Comparison of ENCODE assay signal across 8 cellular contexts in the genomic region with DNA sequence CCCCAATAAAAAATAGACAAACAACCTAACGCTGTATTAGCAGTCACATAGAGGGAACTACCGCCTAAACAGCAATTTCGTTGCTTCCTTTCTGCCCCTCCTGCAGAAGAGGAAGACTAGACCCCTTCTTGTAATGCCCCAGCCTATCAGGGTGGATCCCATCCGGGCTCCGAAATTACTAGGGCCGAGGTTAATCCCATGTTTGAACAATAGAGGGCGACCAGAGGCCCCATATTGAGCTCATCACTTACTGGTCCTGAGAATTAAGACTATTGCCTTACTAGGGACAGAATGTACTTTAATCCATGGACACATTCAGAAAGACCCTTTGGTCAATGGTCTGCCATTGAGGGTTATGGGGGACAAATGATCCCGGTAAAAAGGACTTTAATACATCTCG. TPM values are rescaled to one million over a fixed set of nuclear protein-coding genes. Genes with fewer than 3 reads are reported as not detected.
DNase-seq lines count a peak whose midpoint lies in the region; ATAC-seq, FAIRE-seq and TF ChIP-seq lines count a peak whose summit lies in the region.

No MANE protein-coding gene starts in this region.

- dilution Hi-C loops in endothelial cell of umbilical vein (cut with MboI; ENCODE audit: extremely low pct_ligation_motif_present, low sequenced_read_pairs): no loop called here

- H3K79me2 ChIP-seq in endothelial cell of umbilical vein (ENCODE audit: control insufficient read depth, insufficient read depth, low read length): no peaks in the 10 kb centered on the region

- BruUV-seq in endothelial cell of umbilical vein (replicated peaks; lab: Mats Ljungman, UMichigan): no TSS peak

- peak in 4 of 5 donors; percentile 38 to 49 (median 40) for DNase-seq in CD4-positive, alpha-beta memory T cell
- DNase-seq in GM20000 (ENCODE audit: low spot score) (peak; percentile 54), NCI-H2196 treated with DMSO at 0.1 percent for 48 hours (lab: John Stamatoyannopoulos, UW; ENCODE audit: unreplicated experiment) (peak; percentile 2), endothelial cell of umbilical vein (ENCODE audit: low read depth, low spot score) (peak; percentile 53), myocyte (ENCODE audit: low read depth) (peak; percentile 49), tibial nerve (ENCODE audit: low spot score in 2 of 2) (peak; percentile 18 to 31)
- DNase-seq in activated CD4-positive, alpha-beta memory T cell treated with anti-CD3 and anti-CD28 coated beads, Interleukin-2, amount 10 ng/mL, durations not matched to agents 7 days and 5 days: peak; percentile 54

- TF ChIP-seq EP300 in tibial nerve (IDR thresholded peaks at IDR 0.05): no peak

- intact Hi-C loops in CD4-positive, alpha-beta memory T cell (cut with micrococcal nuclease): loop anchor here (1.0 kb wide), 3 partner anchors 386 to 491 kb away; partner anchors contain the start of genes RBM3 and TBC1D25
- intact Hi-C loops in endothelial cell of umbilical vein (cut with micrococcal nuclease): loop anchor here (1.0 to 10.0 kb wide), 4 partner anchors 394 to 512 kb away; partner anchors contain the start of genes FTSJ1 and WDR13

- no peak overlapping the region for H3K4me2 ChIP-seq in endothelial cell of umbilical vein (ENCODE audit: insufficient read depth, low read length)

- no peaks in the 10 kb centered on the region for H3K27me3 Mint-ChIP-seq in CD4-positive, alpha-beta memory T cell
- H3K27me3 Mint-ChIP-seq in activated CD4-positive, alpha-beta memory T cell treated with anti-CD3 and anti-CD28 coated beads, Interleukin-2, amount 10 ng/mL, durations not matched to agents 7 days and 5 days: no peaks in the 10 kb centered on the region

- no peak overlapping the region for H3K27ac ChIP-seq in CD4-positive, alpha-beta memory T cell (ENCODE audit: low read depth, low read length)
- H3K27ac ChIP-seq in endothelial cell of umbilical vein (ENCODE audit: insufficient read depth, low read depth, low read length) (no peak overlapping the region), tibial nerve (no peak overlapping the region)

- H4K20me1 ChIP-seq in endothelial cell of umbilical vein (replicated peaks; ENCODE audit: control insufficient read depth, extremely low read depth, insufficient read depth, low read length): no peaks in the 10 kb centered on the region

- whole genome bisulfite sequencing in tibial nerve, 2 donors: 4 to 21% methylated on average over 9 of the region's 9 CpGs

- no peak overlapping the region for H3K4me3 ChIP-seq in CD4-positive, alpha-beta memory T cell (ENCODE audit: low read length in 2 of 2)
- H3K4me3 ChIP-seq in endothelial cell of umbilical vein (replicated peaks in 1 of 3; ENCODE audit: insufficient read depth in 1 of 3, low read depth in 1 of 3, low read length in 3 of 3): no peak overlapping the region
- H3K4me3 ChIP-seq in tibial nerve: no peak overlapping the region

- H2AFZ ChIP-seq in endothelial cell of umbilical vein (ENCODE audit: low read depth, low read length): no peak overlapping the region

- no peaks in the 10 kb centered on the region for H3K4me1 Mint-ChIP-seq in CD4-positive, alpha-beta memory T cell
- no peaks in the 10 kb centered on the region for H3K4me1 Mint-ChIP-seq in activated CD4-positive, alpha-beta memory T cell treated with anti-CD3 and anti-CD28 coated beads, Interleukin-2, amount 10 ng/mL, durations not matched to agents 7 days and 5 days

- TF ChIP-seq CTCF in GM20000 (IDR thresholded peaks at IDR 0.05; ENCODE audit: extremely low read depth, missing control alignments) (no peak), endothelial cell of umbilical vein (IDR thresholded peaks at IDR 0.05; ENCODE audit: extremely low read depth in 1 of 2, insufficient read depth in 1 of 2, low read depth in 1 of 2, low read length in 2 of 2) (peak; percentile 37 to 39), tibial nerve (IDR thresholded peaks at IDR 0.05) (peak; percentile 39 to 52 (median 40))

- H3K4me3 Mint-ChIP-seq in CD4-positive, alpha-beta memory T cell: no peak overlapping the region
- no peak overlapping the region for H3K4me3 Mint-ChIP-seq in activated CD4-positive, alpha-beta memory T cell treated with anti-CD3 and anti-CD28 coated beads, Interleukin-2, amount 10 ng/mL, durations not matched to agents 7 days and 5 days

- no peaks in the 10 kb centered on the region for H3K36me3 Mint-ChIP-seq in CD4-positive, alpha-beta memory T cell
- no peaks in the 10 kb centered on the region for H3K36me3 Mint-ChIP-seq in activated CD4-positive, alpha-beta memory T cell treated with anti-CD3 and anti-CD28 coated beads, Interleukin-2, amount 10 ng/mL, durations not matched to agents 7 days and 5 days (ENCODE audit: low read depth)

- H3K36me3 ChIP-seq in CD4-positive, alpha-beta memory T cell (ENCODE audit: insufficient read depth, low read length): no peaks in the 10 kb centered on the region
- H3K36me3 ChIP-seq in endothelial cell of umbilical vein (ENCODE audit: control insufficient read depth in 2 of 2, extremely low read depth in 1 of 2, insufficient read depth in 2 of 2, low read length in 2 of 2) (no peaks in the 10 kb centered on the region), tibial nerve (no peaks in the 10 kb centered on the region)

- H3K9me1 ChIP-seq in endothelial cell of umbilical vein (replicated peaks; ENCODE audit: control insufficient read depth, extremely low read depth, insufficient read depth, low read length): no peaks in the 10 kb centered on the region

- no peaks in the 10 kb centered on the region for H3K9me3 Mint-ChIP-seq in CD4-positive, alpha-beta memory T cell
- H3K9me3 Mint-ChIP-seq in activated CD4-positive, alpha-beta memory T cell treated with anti-CD3 and anti-CD28 coated beads, Interleukin-2, amount 10 ng/mL, durations not matched to agents 7 days and 5 days: no peaks in the 10 kb centered on the region

- CTCF ChIA-PET in CD4-positive, alpha-beta memory T cell (lab: Charles Lee; ENCODE audit: partially characterized antibody): interaction anchor here (1.0 to 5.3 kb wide), 3 partner anchors 382 to 456 kb away, joined by 4 to 34 read pairs (median 17); partner anchors contain the start of genes SLC38A5 and TBC1D25
- CTCF ChIA-PET in activated CD4-positive, alpha-beta memory T cell treated with anti-CD3 and anti-CD28 coated beads, Interleukin-2, amount 10 ng/mL, durations not matched to agents 7 days and 5 days (lab: Charles Lee): interaction anchor here (0.6 to 1.4 kb wide), 2 partner anchors 391 to 412 kb away, joined by 3 to 4 read pairs; no protein-coding TSS in a partner anchor
- CTCF ChIA-PET in endothelial cell of umbilical vein (lab: Charles Lee): interaction anchor here (0.7 to 4.0 kb wide), 9 partner anchors 12 to 442 kb away, joined by 3 to 40 read pairs (median 4); partner anchors contain the start of gene ZNF630

- no peak for TF ChIP-seq POLR2A in endothelial cell of umbilical vein (IDR thresholded peaks at IDR 0.05; ENCODE audit: low read depth, low read length)
- TF ChIP-seq POLR2A in tibial nerve (IDR thresholded peaks at IDR 0.05): no peak

- H3K4me1 ChIP-seq in CD4-positive, alpha-beta memory T cell (ENCODE audit: insufficient read depth, low read length): no peaks in the 10 kb centered on the region
- H3K4me1 ChIP-seq in endothelial cell of umbilical vein (ENCODE audit: control insufficient read depth, extremely low read depth, insufficient read depth, low read length): no peaks in the 10 kb centered on the region
- H3K4me1 ChIP-seq in tibial nerve: no peaks in the 10 kb centered on the region

- H3K27ac Mint-ChIP-seq in CD4-positive, alpha-beta memory T cell: no peak overlapping the region
- no peak overlapping the region for H3K27ac Mint-ChIP-seq in activated CD4-positive, alpha-beta memory T cell treated with anti-CD3 and anti-CD28 coated beads, Interleukin-2, amount 10 ng/mL, durations not matched to agents 7 days and 5 days

- POLR2A ChIA-PET in CD4-positive, alpha-beta memory T cell (lab: Charles Lee; ENCODE audit: partially characterized antibody): interaction anchor here (1.0 to 1.5 kb wide), 3 partner anchors 12 to 456 kb away, joined by 3 to 9 read pairs (median 5); partner anchors contain the start of genes TBC1D25 and ZNF630
- POLR2A ChIA-PET in activated CD4-positive, alpha-beta memory T cell treated with anti-CD3 and anti-CD28 coated beads, Interleukin-2, amount 10 ng/mL, durations not matched to agents 7 days and 5 days (lab: Charles Lee): no interaction called here
- POLR2A ChIA-PET in endothelial cell of umbilical vein (lab: Charles Lee): no interaction called here

- FAIRE-seq in endothelial cell of umbilical vein (lab: Jason Lieb, UNC): peak; percentile 55

- H3K9ac ChIP-seq in endothelial cell of umbilical vein (replicated peaks; ENCODE audit: extremely low read depth, insufficient read depth, low read length): no peak overlapping the region

- H3K9me3 ChIP-seq in CD4-positive, alpha-beta memory T cell (ENCODE audit: control insufficient read depth in 1 of 2, low read length in 2 of 2): no peaks in the 10 kb centered on the region
- H3K9me3 ChIP-seq in endothelial cell of umbilical vein (replicated peaks; ENCODE audit: control insufficient read depth, insufficient read depth, low read length): no peaks in the 10 kb centered on the region
- no peaks in the 10 kb centered on the region for H3K9me3 ChIP-seq in tibial nerve

- no peaks in the 10 kb centered on the region for H3K27me3 ChIP-seq in CD4-positive, alpha-beta memory T cell (ENCODE audit: insufficient read depth, low read length)
- H3K27me3 ChIP-seq in endothelial cell of umbilical vein (ENCODE audit: control insufficient read depth in 2 of 2, insufficient read depth in 2 of 2, low read length in 2 of 2): peaks cover 0 to 1% of the 10 kb centered on the region in 2 experiments
- no peaks in the 10 kb centered on the region for H3K27me3 ChIP-seq in tibial nerve

- ATAC-seq in GM21717 (IDR thresholded peaks at IDR 0.05; ENCODE audit: unreplicated experiment): no peak

RNA-seq across cellular contexts. Expression of gene ZNF630, which starts 11.8 kb away (rescaled TPM):
- 1 to 10 TPM; 4.9 to 6.1 TPM for total RNA-seq in CD4-positive, alpha-beta memory T cell
- polyA plus RNA-seq in CD4-positive, alpha-beta memory T cell: 1 to 10 TPM; 1.0 to 1.3 TPM
- total RNA-seq in activated CD4-positive, alpha-beta memory T cell treated with anti-CD3 and anti-CD28 coated beads, Interleukin-2, amount 10 ng/mL, durations not matched to agents 7 days and 5 days: 1 to 10 TPM; 1.2 TPM
- total RNA-seq in endothelial cell of umbilical vein: 1.5 and 1.6 TPM in 2 replicates
- polyA plus RNA-seq in endothelial cell of umbilical vein: 0.87 and 1.0 TPM in 2 replicates
- polyA plus RNA-seq in endothelial cell of umbilical vein (2011; cell fraction: cytosol; rRNA removed): 1.6 TPM in 2 replicates
- 2.6 and 2.9 TPM in 2 replicates for polyA plus RNA-seq in endothelial cell of umbilical vein (2011; cell fraction: nucleus; rRNA removed)
- 1.6 TPM in 2 replicates for polyA plus RNA-seq in endothelial cell of umbilical vein (2012)
- 1.5 and 3.0 TPM in 2 replicates for polyA minus RNA-seq in endothelial cell of umbilical vein
- not detected for polyA minus RNA-seq in endothelial cell of umbilical vein (2011; cell fraction: cytosol; rRNA and poly(A)+ RNA removed)
- polyA minus RNA-seq in endothelial cell of umbilical vein (2011; cell fraction: nucleus; rRNA and poly(A)+ RNA removed): 1.3 and 2.5 TPM in 2 replicates
- 1.5 and 2.2 TPM in 2 replicates for total RNA-seq in myocyte
- 1.6 TPM for polyA plus RNA-seq in myocyte (2012)
- 1 to 10 TPM; 2.3 to 5.3 (median 3.7) TPM for total RNA-seq in tibial nerve

RNA-seq across cellular contexts. Expression of gene SPACA5B, which starts 47.2 kb away (rescaled TPM):
- not detected for total RNA-seq in CD4-positive, alpha-beta memory T cell
- not detected for polyA plus RNA-seq in CD4-positive, alpha-beta memory T cell
- total RNA-seq in activated CD4-positive, alpha-beta memory T cell treated with anti-CD3 and anti-CD28 coated beads, Interleukin-2, amount 10 ng/mL, durations not matched to agents 7 days and 5 days: not detected
- total RNA-seq in endothelial cell of umbilical vein: not detected in 2 replicates
- polyA plus RNA-seq in endothelial cell of umbilical vein: not detected in 2 replicates
- not detected in 2 replicates for polyA plus RNA-seq in endothelial cell of umbilical vein (2011; cell fraction: cytosol; rRNA removed)
- polyA plus RNA-seq in endothelial cell of umbilical vein (2011; cell fraction: nucleus; rRNA removed): not detected in 2 replicates
- polyA plus RNA-seq in endothelial cell of umbilical vein (2012): not detected in 2 replicates
- polyA minus RNA-seq in endothelial cell of umbilical vein: not detected in 2 replicates
- not detected for polyA minus RNA-seq in endothelial cell of umbilical vein (2011; cell fraction: cytosol; rRNA and poly(A)+ RNA removed)
- not detected in 2 replicates for polyA minus RNA-seq in endothelial cell of umbilical vein (2011; cell fraction: nucleus; rRNA and poly(A)+ RNA removed)
- total RNA-seq in myocyte: not detected in 2 replicates
- polyA plus RNA-seq in myocyte (2012): not detected
- not detected for total RNA-seq in tibial nerve

Comparison
In these comparisons a context has a peak if more than half of its experiments do, and no peak if none do; other contexts are left out.
1. DNase-seq: peak in every context shown above with its lines; median percentile 54 in GM20000; 54 in activated CD4-positive, alpha-beta memory T cell treated with anti-CD3 and anti-CD28 coated beads, Interleukin-2, amount 10 ng/mL, durations not matched to agents 7 days and 5 days; 53 in endothelial cell of umbilical vein; 49 in myocyte; 40 in CD4-positive, alpha-beta memory T cell; 24 in tibial nerve; 2 in NCI-H2196 treated with DMSO at 0.1 percent for 48 hours.